ENCODE assay signal across 8 cellular contexts in the genomic region with DNA sequence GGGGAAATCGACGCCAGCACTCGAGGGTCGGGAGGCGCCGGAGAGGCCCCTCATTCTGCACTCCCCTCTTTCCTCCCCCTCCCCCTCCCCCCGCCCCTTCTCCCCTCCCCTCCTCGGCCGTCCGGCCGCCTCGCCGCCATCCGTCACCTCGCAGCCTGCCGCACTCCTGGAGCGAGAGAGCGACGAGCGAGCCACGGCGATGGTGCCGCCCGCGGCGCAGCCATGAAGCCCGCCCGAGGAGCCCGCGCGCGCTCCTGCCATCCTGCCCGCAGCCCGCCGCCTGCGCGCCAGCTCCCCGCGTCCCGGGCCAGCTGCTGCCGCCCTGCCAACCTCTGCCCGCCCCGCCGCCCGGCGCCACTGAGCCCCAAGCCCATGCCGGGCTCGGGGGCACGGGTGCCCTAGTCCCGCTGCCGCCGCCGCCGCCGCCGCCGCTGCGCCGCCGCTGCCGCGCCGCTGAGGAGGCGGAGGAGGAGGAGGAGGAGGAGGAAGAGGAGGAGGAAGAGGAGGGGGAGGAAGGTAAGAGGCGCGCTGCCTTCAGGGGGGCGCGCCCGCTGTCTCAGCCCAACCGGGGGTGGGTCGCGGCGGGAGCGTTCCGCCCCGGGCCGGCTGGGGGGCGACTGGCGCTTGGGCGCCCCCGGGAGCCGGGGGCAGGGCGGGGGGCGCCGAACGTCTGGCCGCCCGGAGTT. TPM values are rescaled to one million over a fixed set of nuclear protein-coding genes. Genes with fewer than 3 reads are reported as not detected.
A peak's percentile ranks its signal among the peaks of the same experiment; 100 is the strongest.
DNase-seq lines count a peak whose midpoint lies in the region.

TSS of gene FRMPD3 (plus strand) at position 163 of the 686 bp plus-strand sequence. CDS start 76,937 bp downstream, outside the sequence.

- CTCF ChIA-PET in activated CD4-positive, alpha-beta memory T cell treated with anti-CD3 and anti-CD28 coated beads for 36 hours (lab: Charles Lee): no interaction called here

- H3K27me3 Mint-ChIP-seq in T-helper 1 cell treated with Interleukin-12 subunit alpha and Interleukin-12 subunit beta and Interleukin-4 antibody, amounts not matched to agents 30 μg/mL and 1 μg/mL, for 36 hours (ENCODE audit: low read depth): peaks cover 43% of the 10 kb centered on the region
- peaks cover 29% of the 10 kb centered on the region for H3K27me3 Mint-ChIP-seq in activated CD4-positive, alpha-beta memory T cell treated with anti-CD3 and anti-CD28 coated beads for 36 hours

- DNase-seq in T-helper 1 cell (no peak), DMS114 treated with DMSO at 0.1 percent for 48 hours (lab: John Stamatoyannopoulos, UW; ENCODE audit: unreplicated experiment) (no peak), T-helper 9 cell (no peak), NCI-H1436 treated with DMSO at 0.1 percent for 48 hours (lab: John Stamatoyannopoulos, UW) (no peak)
- DNase-seq in activated CD4-positive, alpha-beta memory T cell treated with anti-CD3 and anti-CD28 coated beads for 36 hours: peak; percentile 10

- no peak within 1 kb of the TSS for H3K9ac ChIP-seq in iPS-18a (ENCODE audit: low read length)
- no peak within 1 kb of the TSS for H3K9ac ChIP-seq in subcutaneous abdominal adipose tissue (ENCODE audit: low read length in 5 of 5)

- peaks cover 8% of the 10 kb centered on the region for H3K4me1 Mint-ChIP-seq in T-helper 1 cell treated with Interleukin-12 subunit alpha and Interleukin-12 subunit beta and Interleukin-4 antibody, amounts not matched to agents 30 μg/mL and 1 μg/mL, for 36 hours (ENCODE audit: low read depth)
- peaks cover 14% of the 10 kb centered on the region for H3K4me1 Mint-ChIP-seq in activated CD4-positive, alpha-beta memory T cell treated with anti-CD3 and anti-CD28 coated beads for 36 hours (ENCODE audit: low read depth)

- H3K27me3 ChIP-seq in iPS-18a (ENCODE audit: control insufficient read depth, insufficient read depth, low read length) (peaks cover 43% of the 10 kb centered on the region), subcutaneous abdominal adipose tissue (ENCODE audit: control insufficient read depth in 5 of 5, insufficient read depth in 4 of 5, low read length in 5 of 5) (peaks cover 44 to 79% (median 64%) of the 10 kb centered on the region in 5 donors)

- no peak within 1 kb of the TSS for H3K27ac Mint-ChIP-seq in T-helper 1 cell treated with Interleukin-12 subunit alpha and Interleukin-12 subunit beta and Interleukin-4 antibody, amounts not matched to agents 30 μg/mL and 1 μg/mL, for 36 hours
- H3K27ac Mint-ChIP-seq in activated CD4-positive, alpha-beta memory T cell treated with anti-CD3 and anti-CD28 coated beads for 36 hours: no peak within 1 kb of the TSS

- H3K4me3 ChIP-seq in iPS-18a (ENCODE audit: low read length): peak within 1 kb of the TSS; percentile 81
- peak within 1 kb of the TSS; percentile 29 to 54 (median 37) for H3K4me3 ChIP-seq in subcutaneous abdominal adipose tissue (ENCODE audit: low read depth in 1 of 5, low read length in 5 of 5)

- H3K4me1 ChIP-seq in iPS-18a (ENCODE audit: control insufficient read depth, low read depth, low read length) (peaks cover 41% of the 10 kb centered on the region), subcutaneous abdominal adipose tissue (ENCODE audit: control insufficient read depth in 5 of 5, insufficient read depth in 5 of 5, low read length in 5 of 5) (peaks cover 0 to 23% (median 11%) of the 10 kb centered on the region in 5 donors)

- POLR2A ChIA-PET in activated CD4-positive, alpha-beta memory T cell treated with anti-CD3 and anti-CD28 coated beads for 36 hours (lab: Charles Lee): no interaction called here

- H3K27ac ChIP-seq in iPS-18a (ENCODE audit: low read length) (no peak within 1 kb of the TSS), subcutaneous abdominal adipose tissue (ENCODE audit: low read depth, low read length) (no peak within 1 kb of the TSS)

- peak within 1 kb of the TSS; percentile 57 for H3K4me3 Mint-ChIP-seq in T-helper 1 cell treated with Interleukin-12 subunit alpha and Interleukin-12 subunit beta and Interleukin-4 antibody, amounts not matched to agents 30 μg/mL and 1 μg/mL, for 36 hours
- peak within 1 kb of the TSS; percentile 48 for H3K4me3 Mint-ChIP-seq in activated CD4-positive, alpha-beta memory T cell treated with anti-CD3 and anti-CD28 coated beads for 36 hours

- no peaks in the 10 kb centered on the region for H3K9me3 Mint-ChIP-seq in T-helper 1 cell treated with Interleukin-12 subunit alpha and Interleukin-12 subunit beta and Interleukin-4 antibody, amounts not matched to agents 30 μg/mL and 1 μg/mL, for 36 hours
- H3K9me3 Mint-ChIP-seq in activated CD4-positive, alpha-beta memory T cell treated with anti-CD3 and anti-CD28 coated beads for 36 hours: no peaks in the 10 kb centered on the region

- intact Hi-C loops in activated CD4-positive, alpha-beta memory T cell treated with anti-CD3 and anti-CD28 coated beads for 36 hours (cut with micrococcal nuclease): no loop called here

- H3K9me3 ChIP-seq in iPS-18a (ENCODE audit: control insufficient read depth, low read depth, low read length) (no peaks in the 10 kb centered on the region), subcutaneous abdominal adipose tissue (ENCODE audit: control insufficient read depth in 5 of 5, low read length in 5 of 5) (no peaks in the 10 kb centered on the region)

- no peaks in the 10 kb centered on the region for H3K36me3 Mint-ChIP-seq in T-helper 1 cell treated with Interleukin-12 subunit alpha and Interleukin-12 subunit beta and Interleukin-4 antibody, amounts not matched to agents 30 μg/mL and 1 μg/mL, for 36 hours (ENCODE audit: low read depth)
- no peaks in the 10 kb centered on the region for H3K36me3 Mint-ChIP-seq in activated CD4-positive, alpha-beta memory T cell treated with anti-CD3 and anti-CD28 coated beads for 36 hours

- no peaks in the 10 kb centered on the region for H3K36me3 ChIP-seq in iPS-18a (ENCODE audit: control insufficient read depth, low read depth, low read length)
- H3K36me3 ChIP-seq in subcutaneous abdominal adipose tissue (ENCODE audit: control insufficient read depth in 5 of 5, insufficient read depth in 5 of 5, low read length in 5 of 5): no peaks in the 10 kb centered on the region

RNA-seq across cellular contexts. Expression of gene FRMPD3, which starts in this region (rescaled TPM):
- total RNA-seq in activated CD4-positive, alpha-beta memory T cell treated with anti-CD3 and anti-CD28 coated beads for 36 hours: not detected

Comparison
In these comparisons a context has a peak if more than half of its experiments do, and no peak if none do; other contexts are left out.
1. Peak in DNase-seq in activated CD4-positive, alpha-beta memory T cell treated with anti-CD3 and anti-CD28 coated beads for 36 hours; RNA of the gene not detected or under 1 TPM.